In genomic region chr9:102642651-102643050, GRCh38 we compare ENCODE assay signal across 1 cellular context.
TF ChIP-seq lines count a peak whose summit lies in the region.

No MANE protein-coding gene starts in this region.

TF ChIP-seq in GM23338, 12 proteins besides CTCF, POLR2A, EP300 and RAD21 (continued from another document):
- TF ChIP-seq ETS1 (IDR thresholded peaks at IDR 0.05) = no peak
- no peak for TF ChIP-seq ZNF462 (CRISPR knock-in tag; IDR thresholded peaks at IDR 0.05)
- TF ChIP-seq ZNF331 (CRISPR knock-in tag; IDR thresholded peaks at IDR 0.05; ENCODE audit: low read depth) = no peak
- no peak for TF ChIP-seq JUNB (IDR thresholded peaks at IDR 0.05; ENCODE audit: unreplicated experiment)
